ENCODE assay signal across 2 cellular contexts in the genomic region with DNA sequence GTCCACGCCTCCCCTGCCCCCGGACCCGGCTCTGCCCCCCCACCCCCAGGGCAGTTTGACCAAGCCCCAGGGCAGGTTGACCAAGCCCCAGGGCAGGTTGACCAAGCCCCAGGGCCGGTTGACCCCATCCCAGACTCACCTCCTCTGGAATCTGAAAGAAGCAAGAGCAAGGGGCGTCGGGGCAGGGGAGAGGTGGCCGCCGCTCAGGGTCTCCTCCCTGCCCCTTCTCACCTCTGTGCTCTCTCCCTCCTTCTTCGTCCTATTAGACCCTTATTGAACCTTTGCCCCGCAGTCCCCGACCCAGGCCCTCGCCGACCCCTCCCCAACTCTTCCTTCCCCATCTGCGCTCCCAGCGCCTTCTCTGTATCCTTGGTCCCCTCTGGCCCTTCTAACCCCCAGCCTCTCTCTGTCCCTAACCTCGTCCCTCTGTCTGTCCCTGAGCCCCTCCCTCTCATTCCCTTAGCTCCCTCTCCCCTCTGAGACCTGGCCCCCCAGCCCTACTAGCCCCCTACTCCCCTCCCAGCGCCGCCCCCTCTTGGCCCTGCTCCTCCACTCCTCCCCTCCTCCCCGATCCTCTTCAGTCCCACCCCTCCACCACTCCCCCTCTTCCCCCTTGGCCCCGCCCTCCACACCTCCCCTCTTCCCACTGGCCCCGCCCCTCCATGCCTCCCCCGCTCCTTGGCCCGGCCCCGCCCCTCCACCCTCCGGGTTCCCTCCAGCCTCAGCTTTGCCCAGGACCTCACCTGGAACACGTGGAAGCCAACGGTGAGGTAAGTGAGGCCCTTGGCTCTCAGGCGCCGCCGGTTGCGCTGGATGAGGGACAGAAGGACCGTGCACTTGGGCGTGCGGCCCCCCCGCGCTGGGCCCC.
TF ChIP-seq lines count a peak whose summit lies in the region.

No MANE protein-coding gene starts in this region.

TF ChIP-seq in A549, 52 proteins besides CTCF, POLR2A, EP300 and RAD21 (continued from another document):
- TF ChIP-seq USF2 (IDR thresholded peaks at IDR 0.05) (no peak), EHF (CRISPR knock-in tag; IDR thresholded peaks at IDR 0.05) (no peak), ZNF302 (CRISPR knock-in tag; IDR thresholded peaks at IDR 0.05) (no peak), GATA3 (IDR thresholded peaks at IDR 0.05; ENCODE audit: borderline replicate concordance) (no peak), MAFK (IDR thresholded peaks at IDR 0.05; ENCODE audit: partially characterized antibody) (no peak), FOSB (CRISPR knock-in tag; IDR thresholded peaks at IDR 0.05) (0 out of 2 replicates have a peak, but pooled peaks have one; percentile 61), EHMT2 (IDR thresholded peaks at IDR 0.05; ENCODE audit: low read depth) (no peak), HOXB13 (CRISPR knock-in tag; IDR thresholded peaks at IDR 0.05; ENCODE audit: low read depth) (no peak), MYC (IDR thresholded peaks at IDR 0.05; ENCODE audit: borderline replicate concordance, low read length) (no peak)
TF ChIP-seq in A549: peak in this region for 3.

TF ChIP-seq in liver, 16 proteins besides CTCF, POLR2A, EP300 and RAD21:
- TF ChIP-seq REST (IDR thresholded peaks at IDR 0.05) = no peak
- TF ChIP-seq, protein P1, sequence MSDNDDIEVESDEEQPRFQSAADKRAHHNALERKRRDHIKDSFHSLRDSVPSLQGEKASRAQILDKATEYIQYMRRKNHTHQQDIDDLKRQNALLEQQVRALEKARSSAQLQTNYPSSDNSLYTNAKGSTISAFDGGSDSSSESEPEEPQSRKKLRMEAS (IDR thresholded peaks at IDR 0.05) = no peak
- TF ChIP-seq TAF1 (conservative IDR thresholded peaks at IDR 0.05) = no peak
- TF ChIP-seq YY1 (IDR thresholded peaks at IDR 0.05) = no peak
- no peak for TF ChIP-seq HNF4G (IDR thresholded peaks at IDR 0.05)
- no peak for TF ChIP-seq GABPA (IDR thresholded peaks at IDR 0.05 in 1 of 2, conservative IDR thresholded peaks at IDR 0.05 in 1 of 2)
- no peak for TF ChIP-seq NR2F2 (IDR thresholded peaks at IDR 0.05)
- no peak for TF ChIP-seq JUND (IDR thresholded peaks at IDR 0.05)
- no peak for TF ChIP-seq FOXA1 (IDR thresholded peaks at IDR 0.05)
- TF ChIP-seq RXRA (IDR thresholded peaks at IDR 0.05) = peak in 1 of 2 donors; percentile 18
- no peak for TF ChIP-seq SP1 (IDR thresholded peaks at IDR 0.05)
- TF ChIP-seq EGR1 (IDR thresholded peaks at IDR 0.05; ENCODE audit: low read depth in 2 of 2) = no peak
- TF ChIP-seq ATF3 (IDR thresholded peaks at IDR 0.05) = no peak
- peak in 1 of 2 donors; percentile 32 for TF ChIP-seq HNF4A (conservative IDR thresholded peaks at IDR 0.05)
- no peak for TF ChIP-seq ZBTB33 (IDR thresholded peaks at IDR 0.05)
